In genomic region chr18:79465392-79465991, GRCh38 we compare ENCODE assay signal across 8 cellular contexts.
DNase-seq lines count a peak whose midpoint lies in the region; ATAC-seq lines count a peak whose summit lies in the region.

No MANE protein-coding gene starts in this region.

- H3K4me1 Mint-ChIP-seq in naive thymus-derived CD8-positive, alpha-beta T cell: peaks cover 5 to 24% (median 15%) of the 10 kb centered on the region in 4 donors

- peak; percentile 63 for ATAC-seq in HG02870 (IDR thresholded peaks at IDR 0.05; ENCODE audit: unreplicated experiment)
- peak in 1 of 2 donors; percentile 28 for ATAC-seq in naive thymus-derived CD8-positive, alpha-beta T cell

- no peaks in the 10 kb centered on the region for H3K9me3 Mint-ChIP-seq in naive thymus-derived CD8-positive, alpha-beta T cell

- peaks cover 0 to 63% (median 0%) of the 10 kb centered on the region in 3 donors for H3K36me3 Mint-ChIP-seq in naive thymus-derived CD8-positive, alpha-beta T cell

- POLR2A ChIA-PET in naive thymus-derived CD8-positive, alpha-beta T cell (lab: Charles Lee): no interaction called here

- DNase-seq in NCI-H1694 (lab: John Stamatoyannopoulos, UW) (peak; percentile 31), NCI-H1694 treated with DMSO at 0.1 percent for 48 hours (lab: John Stamatoyannopoulos, UW) (no peak), T1000 (lab: John Stamatoyannopoulos, UW) (peak; percentile 50), NCI-H1048 (lab: John Stamatoyannopoulos, UW) (no peak), NCI-H1417 (lab: John Stamatoyannopoulos, UW) (no peak), HPDE6-E6E7 (ENCODE audit: extremely low spot score) (no peak)
- peak in 1 of 10 donors; percentile 18 for DNase-seq in naive thymus-derived CD8-positive, alpha-beta T cell

- H3K4me3 Mint-ChIP-seq in naive thymus-derived CD8-positive, alpha-beta T cell: peak overlapping the region in 2 of 10 donors; percentile 12 to 75

- peak overlapping the region in 7 of 10 donors; percentile 24 to 74 (median 56) for H3K27ac Mint-ChIP-seq in naive thymus-derived CD8-positive, alpha-beta T cell

- H3K27me3 Mint-ChIP-seq in naive thymus-derived CD8-positive, alpha-beta T cell: no peaks in the 10 kb centered on the region

Comparison
In these comparisons a context has a peak if more than half of its experiments do, and no peak if none do; other contexts are left out.
1. DNase-seq: peak in NCI-H1694 (single experiment) and T1000 (single experiment); none in NCI-H1694 treated with DMSO at 0.1 percent for 48 hours (single experiment), NCI-H1048 (single experiment), NCI-H1417 (0 of 3) and HPDE6-E6E7 (single experiment).